ENCODE assay signal across 22 cellular contexts in the genomic region with DNA sequence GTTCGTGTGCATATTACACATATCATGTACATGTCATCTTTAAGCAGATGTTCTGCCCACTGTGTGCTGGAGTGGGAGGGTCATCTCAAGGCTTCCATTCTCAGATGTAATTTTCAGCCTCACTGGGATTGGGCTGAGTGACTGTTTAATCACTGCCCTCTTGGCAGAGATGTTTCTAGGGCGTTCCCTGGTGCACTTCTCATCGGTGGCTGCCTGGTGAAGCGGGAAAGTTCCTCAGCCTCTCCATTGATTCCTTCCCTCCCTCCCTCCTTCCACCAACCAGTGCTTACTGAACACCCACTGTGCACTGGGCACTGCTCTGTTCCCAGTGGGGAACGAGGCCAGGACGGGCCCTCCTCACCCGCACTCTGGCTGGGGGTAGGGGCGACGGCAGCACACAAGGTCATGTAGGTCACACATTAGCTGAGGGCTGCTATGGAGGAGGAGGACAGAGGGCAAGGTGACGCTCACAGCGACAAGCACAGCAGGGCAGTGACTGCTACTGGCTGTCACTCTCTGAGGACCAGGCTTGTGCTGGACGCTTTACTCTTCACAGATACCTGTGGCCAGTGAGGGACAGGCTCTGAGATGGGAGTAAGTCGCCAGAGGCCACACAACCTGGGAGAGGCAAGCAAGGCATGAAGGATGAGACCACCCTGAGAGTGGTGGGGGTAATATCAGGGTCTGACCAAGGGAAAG. TPM values are rescaled to one million over a fixed set of nuclear protein-coding genes. Genes with fewer than 3 reads are reported as not detected.
"Had no signal": no experiment of that assay in that cellular context is flagged by ENCODE, and none has a peak within 500 bp of the region (broad histone marks: within the 10 kb centered on the region; RNA-seq: fewer than 3 reads in every experiment).

No MANE protein-coding gene starts in this region.

- H3K9me3 ChIP-seq: body of pancreas, gastrocnemius medialis, left lung, neutrophil, spleen had no signal

- H3K27me3 Mint-ChIP-seq: activated CD4-positive, alpha-beta T cell treated with anti-CD3 and anti-CD28 coated beads for 36 hours; activated T-helper 17 cell treated with anti-CD3 and anti-CD28 coated beads, Interleukin-2, amount 50 U/mL, for 72 hours; naive B cell had no signal

- H3K27me3 ChIP-seq: body of pancreas, gastrocnemius medialis, left lung, spleen had no signal

- H3K27ac Mint-ChIP-seq: activated CD4-positive, alpha-beta T cell treated with anti-CD3 and anti-CD28 coated beads for 36 hours; activated T-helper 17 cell treated with anti-CD3 and anti-CD28 coated beads, Interleukin-2, amount 50 U/mL, for 72 hours; T-helper 2 cell treated with Interferon-gamma antibody and Interleukin-4, amounts not matched to agents 5 μg/mL and 100 μg/mL, for 36 hours had no signal

- H3K27ac ChIP-seq: body of pancreas, coronary artery, gastrocnemius medialis, left lung, neutrophil, parathyroid adenoma, spleen had no signal

- H3K4me3 ChIP-seq: body of pancreas, coronary artery, gastrocnemius medialis, left lung, spleen had no signal

- DNase-seq: activated CD4-positive, alpha-beta T cell treated with anti-CD3 and anti-CD28 coated beads for 36 hours; activated CD4-positive, alpha-beta T cell treated with anti-CD3 and anti-CD28 coated beads, Interleukin-2, amount 50 U/mL, for 48 hours; activated naive CD4-positive, alpha-beta T cell treated with Interleukin-2 at 50 U/mL for 16 hours; body of pancreas; central memory CD4-positive, alpha-beta T cell; erythroblast; gastrocnemius medialis; head of caudate nucleus; left lung; mammary epithelial cell; naive B cell; spleen; stimulated activated CD8-positive, alpha-beta memory T cell treated with anti-CD3 and anti-CD28 coated beads, Interleukin-4, amount 100 ng/mL, for 48 hours; stimulated activated naive CD4-positive, alpha-beta T cell treated with Interleukin-2 at 50 U/mL for 16 hours; trophoblast cell had no signal

- H3K9me3 Mint-ChIP-seq: activated T-helper 17 cell treated with anti-CD3 and anti-CD28 coated beads, Interleukin-2, amount 50 U/mL, for 72 hours; naive B cell; T-helper 2 cell treated with Interferon-gamma antibody and Interleukin-4, amounts not matched to agents 5 μg/mL and 100 μg/mL, for 36 hours had no signal

- H3K36me3 ChIP-seq: gastrocnemius medialis, left lung, neutrophil had no signal

- H3K4me1 Mint-ChIP-seq: activated CD4-positive, alpha-beta T cell treated with anti-CD3 and anti-CD28 coated beads for 36 hours; activated T-helper 17 cell treated with anti-CD3 and anti-CD28 coated beads, Interleukin-2, amount 50 U/mL, for 72 hours had no signal

- H3K79me2 ChIP-seq: parathyroid adenoma had no signal

- H3K36me3 Mint-ChIP-seq: naive B cell had no signal

- H2AFZ ChIP-seq: parathyroid adenoma had no signal

- H3K4me3 Mint-ChIP-seq: activated CD4-positive, alpha-beta T cell treated with anti-CD3 and anti-CD28 coated beads for 36 hours; activated T-helper 17 cell treated with anti-CD3 and anti-CD28 coated beads, Interleukin-2, amount 50 U/mL, for 72 hours; T-helper 2 cell treated with Interferon-gamma antibody and Interleukin-4, amounts not matched to agents 5 μg/mL and 100 μg/mL, for 36 hours had no signal

- H3K9ac ChIP-seq: parathyroid adenoma had no signal

RNA-seq across cellular contexts. Expression of a gene that starts 48.6 kb away (rescaled TPM):
- total RNA-seq: activated T-helper 17 cell treated with anti-CD3 and anti-CD28 coated beads, Interleukin-2, amount 50 U/mL, for 72 hours; gastrocnemius medialis; mononuclear cell had no signal
- polyA plus RNA-seq: keratinocyte, mammary epithelial cell had no signal

RNA-seq across cellular contexts. Expression of a gene that starts 52.0 kb away (rescaled TPM):
- total RNA-seq: mononuclear cell had no signal
